In the genomic region with DNA sequence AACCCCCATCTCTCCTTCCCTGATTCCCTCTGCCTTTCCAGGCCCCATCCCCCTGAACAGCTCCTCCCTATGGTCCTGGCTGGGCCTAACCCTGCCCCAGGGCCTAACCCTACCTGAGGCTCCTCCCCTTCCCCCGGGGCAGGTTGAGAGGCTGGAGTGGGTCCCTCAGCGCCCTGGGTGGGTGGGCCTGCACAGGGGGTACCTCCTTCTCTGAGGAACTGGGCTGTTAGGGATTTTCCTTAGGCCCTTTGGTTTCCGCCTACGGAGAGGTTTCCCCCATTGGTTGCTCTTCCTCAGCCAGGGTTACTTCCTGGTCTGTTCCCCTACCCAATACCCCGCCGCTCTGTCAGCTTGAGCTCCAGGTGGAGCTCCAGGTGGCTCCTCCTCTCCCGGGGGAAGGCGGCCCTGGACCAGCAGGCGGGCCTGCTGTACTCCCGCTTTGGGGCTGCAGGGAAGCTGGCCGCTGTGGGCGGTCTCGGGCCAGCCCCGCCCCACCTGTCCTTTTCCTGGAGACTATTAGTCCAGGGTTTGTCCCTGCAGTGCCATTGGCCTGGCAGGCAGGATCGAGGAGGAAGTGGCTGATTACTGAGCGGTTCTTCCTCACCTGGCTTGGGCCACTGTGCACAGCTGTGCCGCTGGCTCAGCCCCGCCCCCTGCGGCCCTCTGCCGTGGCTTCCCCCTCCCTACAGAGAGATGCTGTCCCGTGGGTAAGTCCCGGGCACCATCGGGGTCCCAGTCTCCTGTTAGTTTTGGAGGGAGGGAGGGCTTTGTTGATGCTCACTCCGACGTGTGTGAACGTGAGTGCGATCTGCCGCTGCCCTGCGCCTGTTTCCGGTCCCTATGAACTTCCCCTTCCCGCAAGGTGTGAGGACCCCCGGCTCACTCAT, we compare ENCODE assay signal across 8 cellular contexts.
DNase-seq lines count a peak whose midpoint lies in the region; ATAC-seq and TF ChIP-seq lines count a peak whose summit lies in the region.

No MANE protein-coding gene starts in this region.

- H3K4me1 Mint-ChIP-seq in nephron: peaks cover 39% of the 10 kb centered on the region

- peaks cover 61% of the 10 kb centered on the region for H3K4me1 ChIP-seq in effector memory CD4-positive, alpha-beta T cell (ENCODE audit: control insufficient read depth, insufficient read depth, low read length, poor library complexity, severe bottlenecking)

- peak overlapping the region; percentile 86 to 95 (median 92) for H3K4me3 Mint-ChIP-seq in nephron

- no peaks in the 10 kb centered on the region for H3K9me3 Mint-ChIP-seq in nephron

- H3K36me3 Mint-ChIP-seq in nephron (ENCODE audit: low read depth): peaks cover 5% of the 10 kb centered on the region

- H3K27ac Mint-ChIP-seq in nephron: peak overlapping the region; percentile 4 to 84 (median 75)

- H3K4me3 ChIP-seq in effector memory CD4-positive, alpha-beta T cell (ENCODE audit: insufficient read depth, low read depth, low read length, poor library complexity, severe bottlenecking): peak overlapping the region; percentile 51

- peak overlapping the region; percentile 95 for H3K27ac ChIP-seq in effector memory CD4-positive, alpha-beta T cell (ENCODE audit: insufficient read depth, low read length, poor library complexity, severe bottlenecking)

- H3K36me3 ChIP-seq in effector memory CD4-positive, alpha-beta T cell (ENCODE audit: control insufficient read depth, insufficient read depth, low read length): no peaks in the 10 kb centered on the region

- TF ChIP-seq CTCF in nephron (IDR thresholded peaks at IDR 0.05; ENCODE audit: unreplicated experiment in 3 of 3): no peak

- DNase-seq in activated CD4-positive, CD25-positive, alpha-beta regulatory T cell treated with anti-CD3 and anti-CD28 coated beads, Interleukin-2, amount 50 U/mL, for 72 hours: peak; percentile 62
- DNase-seq in NCI-H1048 (lab: John Stamatoyannopoulos, UW): peak; percentile 86
- peak; percentile 32 to 69 (median 57) for DNase-seq in T-helper 2 cell
- peak; percentile 56 to 73 (median 67) for DNase-seq in effector memory CD4-positive, alpha-beta T cell

- peaks cover 4% of the 10 kb centered on the region for H3K27me3 Mint-ChIP-seq in nephron (ENCODE audit: low read depth)

- ATAC-seq in activated CD4-positive, CD25-positive, alpha-beta regulatory T cell treated with anti-CD3 and anti-CD28 coated beads, Interleukin-2, amount 50 U/mL, for 24 hours: no peak
- ATAC-seq in GM19397 (IDR thresholded peaks at IDR 0.05; ENCODE audit: unreplicated experiment): no peak
- ATAC-seq in HG02973 (IDR thresholded peaks at IDR 0.05; ENCODE audit: unreplicated experiment): no peak

- H3K27me3 ChIP-seq in effector memory CD4-positive, alpha-beta T cell (replicated peaks; ENCODE audit: control insufficient read depth, insufficient read depth, low read length, poor library complexity, severe bottlenecking): no peaks in the 10 kb centered on the region

- H3K9me3 ChIP-seq in effector memory CD4-positive, alpha-beta T cell (ENCODE audit: control insufficient read depth, low read length): no peaks in the 10 kb centered on the region
